1 cellular context compared by ENCODE assay signal in the genomic region with DNA sequence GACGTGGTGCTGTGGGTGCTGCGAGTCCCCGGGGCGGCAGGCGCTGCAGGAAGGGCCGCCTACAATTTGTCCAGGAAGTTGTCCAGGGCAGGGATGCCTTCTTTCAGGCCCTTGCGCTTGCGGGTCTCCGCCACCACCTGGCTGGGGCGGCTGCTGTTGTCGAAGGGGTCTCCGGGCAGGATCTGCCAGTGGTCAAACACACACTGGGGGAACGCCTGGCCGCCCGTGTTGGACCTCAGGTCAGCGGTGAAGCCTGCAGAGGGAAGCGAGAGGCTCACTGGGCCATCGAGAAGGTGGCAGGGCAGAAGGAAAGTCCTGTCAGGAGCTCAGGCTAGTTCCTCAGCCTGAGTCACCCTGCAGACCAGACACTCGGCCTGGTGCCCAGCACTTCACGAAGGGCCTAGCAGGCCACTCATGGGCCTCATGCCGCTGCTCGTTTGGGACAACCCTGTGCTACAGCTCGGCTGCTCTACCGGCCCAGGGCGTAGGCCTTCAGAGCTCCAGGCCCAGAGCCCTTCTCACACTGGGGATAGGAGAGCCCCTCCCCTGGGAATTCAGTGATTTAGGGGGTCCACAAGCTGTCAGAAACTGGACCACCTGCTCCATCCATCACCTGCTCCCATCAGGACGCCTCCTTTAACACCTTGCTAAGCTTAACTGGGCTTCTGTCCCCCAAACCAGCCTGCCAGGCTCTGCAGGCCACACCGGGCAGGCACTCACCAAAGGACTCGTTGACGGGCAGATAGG.
TF ChIP-seq lines count a peak whose summit lies in the region.

No MANE protein-coding gene starts in this region.

TF ChIP-seq in IMR-90, 13 proteins besides CTCF, POLR2A, EP300 and RAD21:
- TF ChIP-seq, protein P1, sequence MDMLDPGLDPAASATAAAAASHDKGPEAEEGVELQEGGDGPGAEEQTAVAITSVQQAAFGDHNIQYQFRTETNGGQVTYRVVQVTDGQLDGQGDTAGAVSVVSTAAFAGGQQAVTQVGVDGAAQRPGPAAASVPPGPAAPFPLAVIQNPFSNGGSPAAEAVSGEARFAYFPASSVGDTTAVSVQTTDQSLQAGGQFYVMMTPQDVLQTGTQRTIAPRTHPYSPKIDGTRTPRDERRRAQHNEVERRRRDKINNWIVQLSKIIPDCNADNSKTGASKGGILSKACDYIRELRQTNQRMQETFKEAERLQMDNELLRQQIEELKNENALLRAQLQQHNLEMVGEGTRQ (IDR thresholded peaks at IDR 0.05; ENCODE audit: low read depth, low read length) = no peak
- no peak for TF ChIP-seq FOS (IDR thresholded peaks at IDR 0.05; ENCODE audit: low read depth, low read length)
TF ChIP-seq in IMR-90: peak in this region for 0.
